ENCODE assay signal across 7 cellular contexts in the genomic region with DNA sequence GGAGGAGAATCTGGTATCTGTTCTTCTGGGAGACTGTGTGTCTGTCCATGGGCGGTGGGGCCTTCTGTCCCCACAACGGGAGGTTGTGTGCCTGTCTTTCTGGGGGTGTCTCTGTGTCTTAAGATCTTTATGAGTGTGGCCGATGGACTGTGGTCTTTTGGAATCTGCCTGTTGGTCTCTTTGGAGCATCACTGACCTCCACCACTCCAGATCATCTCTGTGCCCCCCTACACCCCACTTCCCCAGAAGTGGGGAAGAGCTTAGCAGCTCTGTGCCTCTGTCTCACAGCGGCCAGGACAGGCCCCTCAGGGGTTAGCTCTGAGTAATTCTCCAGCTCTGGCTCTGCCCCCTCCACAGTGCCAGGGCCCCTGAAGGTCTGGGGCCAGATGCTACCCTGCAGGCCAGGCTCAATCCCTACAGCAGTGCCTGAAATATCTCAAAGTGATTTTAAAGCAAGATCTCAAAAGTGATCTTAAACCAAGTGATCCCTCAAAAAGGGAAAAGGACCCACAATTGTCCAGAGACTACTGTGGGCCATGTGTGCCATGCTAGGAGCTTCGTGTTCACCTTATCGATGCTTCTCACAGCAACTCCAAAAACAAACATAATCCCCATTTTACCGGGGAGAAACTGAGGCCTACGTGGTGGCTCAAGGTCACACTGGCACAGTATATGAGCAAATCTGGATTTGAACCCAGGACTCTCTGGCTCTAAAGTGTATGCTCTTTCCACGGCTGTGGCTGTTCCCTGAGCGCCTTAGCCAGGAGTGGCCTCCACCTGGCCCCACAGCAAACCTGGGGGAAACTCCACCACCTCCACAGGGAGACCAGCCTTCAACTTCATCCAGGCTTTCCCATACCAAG. TPM values are rescaled to one million over a fixed set of nuclear protein-coding genes. Genes with fewer than 3 reads are reported as not detected.
DNase-seq lines count a peak whose midpoint lies in the region; ATAC-seq and TF ChIP-seq lines count a peak whose summit lies in the region.

No MANE protein-coding gene starts in this region.

- H3K27me3 Mint-ChIP-seq in activated CD8-positive, alpha-beta T cell treated with anti-CD3 and anti-CD28 coated beads, Interleukin-2, amount 10 ng/mL, durations not matched to agents 7 days and 5 days (ENCODE audit: low read depth) = peaks cover 9% of the 10 kb centered on the region
- peaks cover 35 to 63% of the 10 kb centered on the region in 2 donors for H3K27me3 Mint-ChIP-seq in stimulated activated naive B cell treated with anti-CD40 and anti-IgM and Interleukin-4, amounts not matched to agents 10 μg/mL and 1 μg/mL and 100 μg/mL, for 72 hours

- intact Hi-C loops in sciatic nerve (cut with DNase I) = loop anchor here (5.0 to 10.0 kb wide), 3 partner anchors 293 to 718 kb away; no protein-coding TSS in a partner anchor

- 67% methylated on average over 10 of the region's 10 CpGs for WGBS in hepatocyte (ENCODE audit: low lambda C conversion rate, missing lambda C conversion rate)

- CTCF ChIA-PET in activated CD8-positive, alpha-beta T cell treated with anti-CD3 and anti-CD28 coated beads, Interleukin-2, amount 10 ng/mL, durations not matched to agents 7 days and 5 days (lab: Charles Lee) = interaction anchor here (1.4 to 21.6 kb wide), 7 partner anchors 10 to 717 kb away, joined by 3 to 736 read pairs (median 10); a partner anchor contains a TSS

- peak overlapping the region; percentile 80 for H3K4me2 ChIP-seq in hepatocyte

- no peaks in the 10 kb centered on the region for H4K20me1 ChIP-seq in hepatocyte (ENCODE audit: insufficient read depth, poor library complexity, severe bottlenecking)

- H2AFZ ChIP-seq in hepatocyte = peak overlapping the region; percentile 30

- no peak overlapping the region for H3K27ac ChIP-seq in HL-60 (replicated peaks)
- H3K27ac ChIP-seq in hepatocyte = peak overlapping the region; percentile 89

- in situ Hi-C loops in GM13976 (cut with MboI; ENCODE audit: low sequenced_read_pairs, unreplicated experiment) = loop anchor here (10.0 kb wide), 2 partner anchors 290 to 490 kb away; a partner anchor contains a TSS

- peaks cover 27% of the 10 kb centered on the region for H3K4me1 Mint-ChIP-seq in activated CD8-positive, alpha-beta T cell treated with anti-CD3 and anti-CD28 coated beads, Interleukin-2, amount 10 ng/mL, durations not matched to agents 7 days and 5 days (ENCODE audit: low read depth)
- peaks cover 28 to 42% of the 10 kb centered on the region in 2 donors for H3K4me1 Mint-ChIP-seq in stimulated activated naive B cell treated with anti-CD40 and anti-IgM and Interleukin-4, amounts not matched to agents 10 μg/mL and 1 μg/mL and 100 μg/mL, for 72 hours

- H3K9me2 ChIP-seq in hepatocyte (replicated peaks; ENCODE audit: insufficient read depth) = no peaks in the 10 kb centered on the region

- POLR2A ChIA-PET in activated CD8-positive, alpha-beta T cell treated with anti-CD3 and anti-CD28 coated beads, Interleukin-2, amount 10 ng/mL, durations not matched to agents 7 days and 5 days (lab: Charles Lee) = interaction anchor here (0.6 to 1.4 kb wide), 2 partner anchors 224 to 289 kb away, joined by 3 read pairs; no protein-coding TSS in a partner anchor

- peaks cover 2% of the 10 kb centered on the region for H3K27me3 ChIP-seq in HL-60 (ENCODE audit: insufficient read depth, poor library complexity, severe bottlenecking)
- H3K27me3 ChIP-seq in hepatocyte = no peaks in the 10 kb centered on the region

- H3K9me3 Mint-ChIP-seq in activated CD8-positive, alpha-beta T cell treated with anti-CD3 and anti-CD28 coated beads, Interleukin-2, amount 10 ng/mL, durations not matched to agents 7 days and 5 days (ENCODE audit: insufficient read depth) = no peaks in the 10 kb centered on the region
- H3K9me3 Mint-ChIP-seq in stimulated activated naive B cell treated with anti-CD40 and anti-IgM and Interleukin-4, amounts not matched to agents 10 μg/mL and 1 μg/mL and 100 μg/mL, for 72 hours = no peaks in the 10 kb centered on the region

- DNase-seq in HL-60 (ENCODE audit: low read depth in 1 of 2, low spot score in 1 of 2) (no peak), hepatocyte (ENCODE audit: low spot score) (peak; percentile 40), sciatic nerve (ENCODE audit: low spot score) (no peak), GM13976 (ENCODE audit: low spot score) (no peak), GOT3 (lab: John Stamatoyannopoulos, UW) (no peak)
- no peak for DNase-seq in activated CD8-positive, alpha-beta T cell treated with anti-CD3 and anti-CD28 coated beads, Interleukin-2, amount 10 ng/mL, durations not matched to agents 7 days and 5 days
- DNase-seq in stimulated activated naive B cell treated with anti-CD40 and anti-IgM and Interleukin-4, amounts not matched to agents 10 μg/mL and 1 μg/mL and 100 μg/mL, for 72 hours = no peak

- H3K4me3 ChIP-seq in HL-60 (replicated peaks; ENCODE audit: insufficient read depth, low read length) (peak overlapping the region; percentile 46), hepatocyte (no peak overlapping the region)

- no peak for TF ChIP-seq CTCF in HL-60 (IDR thresholded peaks at IDR 0.05; ENCODE audit: insufficient read depth, low read length)
- no peak for TF ChIP-seq CTCF in hepatocyte (IDR thresholded peaks at IDR 0.05; ENCODE audit: poor library complexity)
- TF ChIP-seq CTCF in GM13976 (IDR thresholded peaks at IDR 0.05; ENCODE audit: borderline replicate concordance, control extremely low read depth, extremely low read depth, insufficient read depth, missing control alignments) = no peak

- H3K27ac Mint-ChIP-seq in activated CD8-positive, alpha-beta T cell treated with anti-CD3 and anti-CD28 coated beads, Interleukin-2, amount 10 ng/mL, durations not matched to agents 7 days and 5 days = peak overlapping the region; percentile 79
- H3K27ac Mint-ChIP-seq in stimulated activated naive B cell treated with anti-CD40 and anti-IgM and Interleukin-4, amounts not matched to agents 10 μg/mL and 1 μg/mL and 100 μg/mL, for 72 hours = peak overlapping the region; percentile 70

- H3K79me2 ChIP-seq in hepatocyte = no peaks in the 10 kb centered on the region

- H3K36me3 Mint-ChIP-seq in activated CD8-positive, alpha-beta T cell treated with anti-CD3 and anti-CD28 coated beads, Interleukin-2, amount 10 ng/mL, durations not matched to agents 7 days and 5 days (ENCODE audit: low read depth) = no peaks in the 10 kb centered on the region
- H3K36me3 Mint-ChIP-seq in stimulated activated naive B cell treated with anti-CD40 and anti-IgM and Interleukin-4, amounts not matched to agents 10 μg/mL and 1 μg/mL and 100 μg/mL, for 72 hours = no peaks in the 10 kb centered on the region

- peak overlapping the region; percentile 69 for H3K4me3 Mint-ChIP-seq in activated CD8-positive, alpha-beta T cell treated with anti-CD3 and anti-CD28 coated beads, Interleukin-2, amount 10 ng/mL, durations not matched to agents 7 days and 5 days
- peak overlapping the region; percentile 78 to 84 for H3K4me3 Mint-ChIP-seq in stimulated activated naive B cell treated with anti-CD40 and anti-IgM and Interleukin-4, amounts not matched to agents 10 μg/mL and 1 μg/mL and 100 μg/mL, for 72 hours

- H3K36me3 ChIP-seq in hepatocyte (replicated peaks; ENCODE audit: insufficient read depth, low read depth) = no peaks in the 10 kb centered on the region

- no peak for ATAC-seq in activated CD8-positive, alpha-beta T cell treated with anti-CD3 and anti-CD28 coated beads, Interleukin-2, amount 10 ng/mL, durations not matched to agents 7 days and 5 days
- no peak for ATAC-seq in stimulated activated naive B cell treated with anti-CD40 and anti-IgM and Interleukin-4, amounts not matched to agents 10 μg/mL and 1 μg/mL and 100 μg/mL, for 72 hours (replicated peaks)
- no peak for ATAC-seq in sciatic nerve

- no peaks in the 10 kb centered on the region for H3K9me3 ChIP-seq in hepatocyte (ENCODE audit: low read depth)

- peaks cover 55% of the 10 kb centered on the region for H3K4me1 ChIP-seq in hepatocyte (ENCODE audit: insufficient read depth)

RNA-seq across cellular contexts. Expression of a gene that starts 26.0 kb away (rescaled TPM):
- not detected for total RNA-seq in activated CD8-positive, alpha-beta T cell treated with anti-CD3 and anti-CD28 coated beads, Interleukin-2, amount 10 ng/mL, durations not matched to agents 7 days and 5 days
- total RNA-seq in hepatocyte = 0.08 TPM in 1 of 2 replicates, not detected in the other
- polyA plus RNA-seq in hepatocyte = not detected in 2 replicates
- not detected for total RNA-seq in sciatic nerve

RNA-seq across cellular contexts. Expression of a gene that starts 30.1 kb away (rescaled TPM):
- not detected for total RNA-seq in activated CD8-positive, alpha-beta T cell treated with anti-CD3 and anti-CD28 coated beads, Interleukin-2, amount 10 ng/mL, durations not matched to agents 7 days and 5 days
- total RNA-seq in hepatocyte (1,376 and 1,381 TPM in 2 replicates), sciatic nerve (9.6 TPM)
- polyA plus RNA-seq in hepatocyte = 2,058 and 2,283 TPM in 2 replicates

RNA-seq across cellular contexts. Expression of a gene that starts 40.7 kb away (rescaled TPM):
- total RNA-seq in activated CD8-positive, alpha-beta T cell treated with anti-CD3 and anti-CD28 coated beads, Interleukin-2, amount 10 ng/mL, durations not matched to agents 7 days and 5 days = not detected
- total RNA-seq in hepatocyte (0.07 TPM in 1 of 2 replicates, not detected in the other), sciatic nerve (not detected)
- 0.44 TPM in 1 of 2 replicates, not detected in the other for polyA plus RNA-seq in hepatocyte

Comparison
In these comparisons a context has a peak if more than half of its experiments do, and no peak if none do; other contexts are left out.
1. RNA of a gene that starts 30.1 kb away (total RNA-seq): 1,376 to 1,381 TPM in hepatocyte; 9.6 TPM in sciatic nerve (single experiment) and not detected in activated CD8-positive, alpha-beta T cell treated with anti-CD3 and anti-CD28 coated beads, Interleukin-2, amount 10 ng/mL, durations not matched to agents 7 days and 5 days; every median in the first group is over 100 times any median in the second.